17 cellular contexts compared by ENCODE assay signal in genomic region chr17:74259667-74260524, GRCh38. TPM values are rescaled to one million over a fixed set of nuclear protein-coding genes. Genes with fewer than 3 reads are reported as not detected.
DNase-seq lines count a peak whose midpoint lies in the region; ATAC-seq and TF ChIP-seq lines count a peak whose summit lies in the region.
"Had no signal": no experiment of that assay in that cellular context is flagged by ENCODE, and none has a peak within 500 bp of the region (broad histone marks: within the 10 kb centered on the region; RNA-seq: fewer than 3 reads in every experiment).

No MANE protein-coding gene starts in this region.

- no peak overlapping the region for H3K4me3 ChIP-seq in SJCRH30

- no peak for ATAC-seq in HG02610 (IDR thresholded peaks at IDR 0.05; ENCODE audit: unreplicated experiment)

- no peak for TF ChIP-seq CTCF in GM20000 (IDR thresholded peaks at IDR 0.05; ENCODE audit: extremely low read depth, missing control alignments)

- H3K4me1 ChIP-seq in SJCRH30, result peaks cover 12% of the 10 kb centered on the region; the same call in 1 of the 2 replicates

- peaks cover 8% of the 10 kb centered on the region; the same call in 1 of the 2 replicates for H3K36me3 ChIP-seq in SJCRH30
- H3K36me3 ChIP-seq: neutrophil had no signal

- H3K27ac ChIP-seq in SJCRH30 (no peak overlapping the region), layer of hippocampus (ENCODE audit: low read depth, low read length) (peak overlapping the region; percentile 5)
- H3K27ac ChIP-seq: neutrophil had no signal

- no peaks in the 10 kb centered on the region for H3K27me3 ChIP-seq in SJCRH30
- no peaks in the 10 kb centered on the region for H3K27me3 ChIP-seq in layer of hippocampus (ENCODE audit: control insufficient read depth, insufficient read depth, low read length)
- H3K27me3 ChIP-seq: neutrophil had no signal

- H3K9me3 ChIP-seq in SJCRH30 (replicated peaks), result no peaks in the 10 kb centered on the region
- H3K9me3 ChIP-seq: neutrophil had no signal

- DNase-seq in DMS 273 (lab: John Stamatoyannopoulos, UW; ENCODE audit: unreplicated experiment), result peak; percentile 82
- peak; percentile 77 for DNase-seq in NCI-H1694 (lab: John Stamatoyannopoulos, UW)
- DNase-seq in SJCRH30, result peak; percentile 64 to 70
- no peak for DNase-seq in cerebellar nuclear complex (lab: John Stamatoyannopoulos, UW)
- DNase-seq in DMS53 treated with DMSO at 0.1 percent for 48 hours (lab: John Stamatoyannopoulos, UW; ENCODE audit: unreplicated experiment), result no peak
- no peak for DNase-seq in GM20000 (ENCODE audit: low spot score)
- DNase-seq: activated CD8-positive, alpha-beta memory T cell treated with anti-CD3 and anti-CD28 coated beads for 24 hours; DND-41; IMR-90; NCI-H748 treated with DMSO at 0.1 percent for 48 hours; T-helper 1 cell had no signal

RNA-seq across cellular contexts. Expression of gene DNAI2, which starts 14.1 kb away (rescaled TPM):
- not detected in 2 replicates for total RNA-seq in SJCRH30 (2014; rRNA removed; shearing (Covaris generic))
- total RNA-seq: frontal cortex, IMR-90, mesothelial cell of epicardium, subcutaneous adipose tissue had no signal

RNA-seq across cellular contexts. Expression of gene TTYH2, which starts 46.5 kb away (rescaled TPM):
- 45.8 and 53.0 TPM in 2 replicates for total RNA-seq in SJCRH30 (2014; rRNA removed; shearing (Covaris generic))

RNA-seq across cellular contexts. Expression of gene RPL38, which starts 56.4 kb away (rescaled TPM):
- total RNA-seq in SJCRH30 (2014; rRNA removed; shearing (Covaris generic)), result 5,758 and 5,854 TPM in 2 replicates

Comparison
In these comparisons a context has a peak if more than half of its experiments do, and no peak if none do; other contexts are left out.
1. DNase-seq: peak in DMS 273 (single experiment), NCI-H1694 (single experiment) and SJCRH30 (2 of 2); none in cerebellar nuclear complex (0 of 2), DMS53 treated with DMSO at 0.1 percent for 48 hours (single experiment) and GM20000 (single experiment).